ENCODE assay signal across 8 cellular contexts in the genomic region with DNA sequence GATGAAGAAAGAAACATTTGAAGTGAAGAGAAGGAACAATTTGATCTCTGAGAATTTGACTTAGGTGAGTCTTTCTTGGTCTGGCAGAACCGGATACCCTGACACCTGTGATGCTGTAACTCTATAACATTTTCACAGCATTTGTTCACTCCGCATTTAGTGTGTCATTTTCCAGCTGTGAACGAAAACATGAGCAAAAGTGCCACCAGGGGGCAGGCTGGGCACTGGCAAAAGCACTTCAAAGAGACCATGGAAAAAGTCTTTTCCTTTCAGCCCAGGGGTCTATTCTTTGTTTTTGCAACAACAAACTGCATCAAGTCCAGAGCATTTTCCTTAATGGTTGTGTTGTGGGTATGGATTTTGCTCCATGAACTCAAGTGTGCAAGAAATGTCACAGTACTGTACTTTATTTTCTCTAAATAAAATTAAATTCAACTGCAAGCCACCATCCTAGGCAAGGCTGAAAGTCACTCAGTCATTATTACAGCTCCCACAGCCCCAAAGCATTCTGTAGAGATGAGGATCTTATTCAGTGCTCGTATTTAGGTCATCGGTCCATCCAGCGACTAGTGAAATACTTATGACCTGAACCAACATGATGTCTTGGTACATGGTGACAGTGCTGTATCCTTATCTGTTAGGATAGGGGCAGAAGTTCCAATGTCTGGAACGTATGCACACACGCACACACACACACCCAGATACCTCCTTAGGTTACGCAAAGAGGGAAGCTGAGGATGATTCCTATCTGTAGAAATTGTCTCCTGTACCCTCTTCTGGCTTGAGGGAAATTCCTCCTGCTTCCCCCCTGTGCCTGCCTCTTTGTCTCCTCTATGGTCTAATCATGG.
A peak's percentile ranks its signal among the peaks of the same experiment; 100 is the strongest.
DNase-seq lines count a peak whose midpoint lies in the region; TF ChIP-seq lines count a peak whose summit lies in the region.

No MANE protein-coding gene starts in this region.

- no peaks in the 10 kb centered on the region for H3K9me3 Mint-ChIP-seq in activated naive CD4-positive, alpha-beta T cell treated with anti-CD3 and anti-CD28 coated beads, Interleukin-2, amount 10 ng/mL, durations not matched to agents 7 days and 5 days

- no peak overlapping the region for H3K27ac ChIP-seq in SJCRH30
- H3K27ac ChIP-seq in cardiac muscle cell, result no peak overlapping the region
- no peak overlapping the region for H3K27ac ChIP-seq in prostate gland
- no peak overlapping the region for H3K27ac ChIP-seq in vagina

- H3K27me3 ChIP-seq in SJCRH30 (no peaks in the 10 kb centered on the region), cardiac muscle cell (no peaks in the 10 kb centered on the region), prostate gland (replicated peaks; ENCODE audit: insufficient read depth) (no peaks in the 10 kb centered on the region), vagina (no peaks in the 10 kb centered on the region)

- TF ChIP-seq CTCF in cardiac muscle cell (IDR thresholded peaks at IDR 0.05; ENCODE audit: low read depth, low read length), result peak; percentile 89
- peak; percentile 39 to 72 (median 64) for TF ChIP-seq CTCF in prostate gland (IDR thresholded peaks at IDR 0.05)
- peak; percentile 35 to 81 (median 74) for TF ChIP-seq CTCF in vagina (IDR thresholded peaks at IDR 0.05)

- no peaks in the 10 kb centered on the region for H3K36me3 Mint-ChIP-seq in activated naive CD4-positive, alpha-beta T cell treated with anti-CD3 and anti-CD28 coated beads, Interleukin-2, amount 10 ng/mL, durations not matched to agents 7 days and 5 days

- peaks cover 10% of the 10 kb centered on the region for H3K27me3 Mint-ChIP-seq in activated naive CD4-positive, alpha-beta T cell treated with anti-CD3 and anti-CD28 coated beads, Interleukin-2, amount 10 ng/mL, durations not matched to agents 7 days and 5 days

- peaks cover 12% of the 10 kb centered on the region for H3K4me1 ChIP-seq in SJCRH30
- peaks cover 33% of the 10 kb centered on the region for H3K4me1 ChIP-seq in cardiac muscle cell (ENCODE audit: low read depth)
- H3K4me1 ChIP-seq in prostate gland (replicated peaks), result no peaks in the 10 kb centered on the region
- no peaks in the 10 kb centered on the region for H3K4me1 ChIP-seq in vagina

- H3K27ac Mint-ChIP-seq in activated naive CD4-positive, alpha-beta T cell treated with anti-CD3 and anti-CD28 coated beads, Interleukin-2, amount 10 ng/mL, durations not matched to agents 7 days and 5 days, result no peak overlapping the region

- DNase-seq in NCI-H2107 treated with DMSO at 0.1 percent for 48 hours (lab: John Stamatoyannopoulos, UW; ENCODE audit: unreplicated experiment), result peak; percentile 19
- DNase-seq in NCI-H2107 (lab: John Stamatoyannopoulos, UW), result no peak
- DNase-seq in HuH-7 (ENCODE audit: low spot score), result peak; percentile 45
- peak; percentile 44 to 70 for DNase-seq in SJCRH30
- DNase-seq in activated naive CD4-positive, alpha-beta T cell treated with anti-CD3 and anti-CD28 coated beads, Interleukin-2, amount 10 ng/mL, durations not matched to agents 7 days and 5 days, result peak; percentile 82
- DNase-seq in cardiac muscle cell (ENCODE audit: low read depth in 1 of 2, low spot score in 1 of 2), result peak; percentile 73 to 80
- DNase-seq in prostate gland (ENCODE audit: low spot score), result peak; percentile 47
- no peak for DNase-seq in vagina (ENCODE audit: extremely low spot score in 2 of 2)

- CTCF ChIA-PET in activated naive CD4-positive, alpha-beta T cell treated with anti-CD3 and anti-CD28 coated beads, Interleukin-2, amount 10 ng/mL, durations not matched to agents 7 days and 5 days (lab: Charles Lee), result interaction anchor here (0.6 to 2.4 kb wide), 16 partner anchors 10 to 1000 kb away, joined by 3 to 9 read pairs (median 4); no protein-coding TSS in a partner anchor

- intact Hi-C loops in prostate gland (cut with DNase I) (loop anchor here (2.0 to 10.0 kb wide), 2 partner anchors 364 to 996 kb away; no protein-coding TSS in a partner anchor), vagina (cut with DNase I) (no loop called here)

- 64% methylated on average over 9 of the region's 9 CpGs for WGBS in prostate gland

- TF ChIP-seq POLR2A in prostate gland (IDR thresholded peaks at IDR 0.05) (no peak), vagina (IDR thresholded peaks at IDR 0.05) (no peak)

- H3K4me3 ChIP-seq in SJCRH30 (no peak overlapping the region), cardiac muscle cell (no peak overlapping the region), prostate gland (no peak overlapping the region), vagina (no peak overlapping the region)

- no peaks in the 10 kb centered on the region for H3K36me3 ChIP-seq in SJCRH30
- no peaks in the 10 kb centered on the region for H3K36me3 ChIP-seq in cardiac muscle cell
- no peaks in the 10 kb centered on the region for H3K36me3 ChIP-seq in prostate gland
- H3K36me3 ChIP-seq in vagina, result no peaks in the 10 kb centered on the region

- peaks cover 6% of the 10 kb centered on the region for H3K4me1 Mint-ChIP-seq in activated naive CD4-positive, alpha-beta T cell treated with anti-CD3 and anti-CD28 coated beads, Interleukin-2, amount 10 ng/mL, durations not matched to agents 7 days and 5 days

- H3K9me3 ChIP-seq in SJCRH30 (replicated peaks), result no peaks in the 10 kb centered on the region
- H3K9me3 ChIP-seq in cardiac muscle cell (ENCODE audit: low read depth), result no peaks in the 10 kb centered on the region
- H3K9me3 ChIP-seq in prostate gland, result no peaks in the 10 kb centered on the region
- no peaks in the 10 kb centered on the region for H3K9me3 ChIP-seq in vagina

- no peak overlapping the region for H3K4me3 Mint-ChIP-seq in activated naive CD4-positive, alpha-beta T cell treated with anti-CD3 and anti-CD28 coated beads, Interleukin-2, amount 10 ng/mL, durations not matched to agents 7 days and 5 days

Comparison
In these comparisons a context has a peak if more than half of its experiments do, and no peak if none do; other contexts are left out.
1. DNase-seq: peak in NCI-H2107 treated with DMSO at 0.1 percent for 48 hours (single experiment), HuH-7 (single experiment), SJCRH30 (2 of 2), activated naive CD4-positive, alpha-beta T cell treated with anti-CD3 and anti-CD28 coated beads, Interleukin-2, amount 10 ng/mL, durations not matched to agents 7 days and 5 days (single experiment), cardiac muscle cell (2 of 2) and prostate gland (single experiment); none in NCI-H2107 (single experiment) and vagina (0 of 2).
2. Peak in every context shown above with its lines, with median percentiles within 50 percentile points of each other: CTCF ChIP-seq.